ENCODE assay signal across 15 cellular contexts in the genomic region with DNA sequence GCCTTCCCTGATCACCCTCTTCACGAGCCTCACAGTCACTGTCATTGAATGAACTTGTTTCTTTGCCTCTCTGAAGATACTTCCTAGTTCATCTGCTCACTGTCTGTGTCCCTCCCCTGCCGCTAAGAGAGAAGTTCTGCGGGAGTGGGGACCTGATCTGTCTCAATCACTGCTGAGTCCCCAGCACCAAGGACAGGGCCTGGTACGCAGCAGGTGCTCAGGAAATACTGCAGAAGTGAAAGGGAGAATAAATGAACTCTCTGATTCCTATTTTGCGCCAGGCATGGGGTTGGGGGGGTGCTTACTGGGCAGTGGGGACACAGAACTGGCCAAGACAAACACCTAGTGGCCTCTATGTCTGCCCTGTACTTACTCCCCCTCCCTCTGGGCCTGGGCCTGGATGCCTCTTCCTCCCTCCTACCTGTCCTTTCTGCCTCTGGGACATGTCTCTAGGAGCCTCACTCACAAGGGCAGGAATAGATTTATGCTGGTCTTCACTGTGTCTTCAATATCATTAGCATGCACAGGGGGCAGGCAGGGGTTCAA. TPM values are rescaled to one million over a fixed set of nuclear protein-coding genes. Genes with fewer than 3 reads are reported as not detected.
DNase-seq lines count a peak whose midpoint lies in the region; ATAC-seq and TF ChIP-seq lines count a peak whose summit lies in the region.
"Had no signal": no experiment of that assay in that cellular context is flagged by ENCODE, and none has a peak within 500 bp of the region (broad histone marks: within the 10 kb centered on the region; RNA-seq: fewer than 3 reads in every experiment).

No MANE protein-coding gene starts in this region.

- ATAC-seq in CD4-positive, alpha-beta T cell (ENCODE audit: poor library complexity): no peak
- ATAC-seq in activated naive CD8-positive, alpha-beta T cell treated with anti-CD3 and anti-CD28 coated beads, Interleukin-2, amount 10 ng/mL, durations not matched to agents 7 days and 5 days (ENCODE audit: low read depth): no peak
- ATAC-seq in memory B cell (ENCODE audit: low read depth) (peak; percentile 37), HG03045 (IDR thresholded peaks at IDR 0.05; ENCODE audit: unreplicated experiment) (no peak), HG03342 (IDR thresholded peaks at IDR 0.05; ENCODE audit: unreplicated experiment) (no peak), HG02885 (IDR thresholded peaks at IDR 0.05; ENCODE audit: poor library complexity, unreplicated experiment) (no peak)

- CTCF ChIA-PET in CD4-positive, alpha-beta T cell (lab: Charles Lee): interaction anchor here (1.2 kb wide), 1 partner anchor 121 kb away, joined by 3 read pairs; no protein-coding TSS in a partner anchor
- CTCF ChIA-PET in HEK293 (lab: Yijun Ruan, JAX): interaction anchor here (0.6 kb wide), 1 partner anchor 612 kb away, joined by 7 read pairs; no protein-coding TSS in a partner anchor

- no peak for DNase-seq in CD4-positive, alpha-beta T cell
- no peak for DNase-seq in activated naive CD8-positive, alpha-beta T cell treated with anti-CD3 and anti-CD28 coated beads, Interleukin-2, amount 10 ng/mL, durations not matched to agents 7 days and 5 days
- no peak for DNase-seq in memory B cell (ENCODE audit: low spot score in 2 of 2)
- DNase-seq in D341Med (ENCODE audit: low spot score): no peak
- DNase-seq: activated CD4-positive, CD25-positive, alpha-beta regulatory T cell; kidney glomerular epithelial cell; NCI-H2029 treated with DMSO at 0.1 percent for 48 hours; NCI-H526; T-helper 1 cell had no signal

- H3K4me1 Mint-ChIP-seq in CD4-positive, alpha-beta T cell (ENCODE audit: low read depth): peaks cover 21% of the 10 kb centered on the region
- H3K4me1 Mint-ChIP-seq in activated naive CD8-positive, alpha-beta T cell treated with anti-CD3 and anti-CD28 coated beads, Interleukin-2, amount 10 ng/mL, durations not matched to agents 7 days and 5 days: peaks cover 6% of the 10 kb centered on the region
- H3K4me1 Mint-ChIP-seq in memory B cell: peaks cover 14% of the 10 kb centered on the region

- peak overlapping the region; percentile 30 for H3K4me3 Mint-ChIP-seq in CD4-positive, alpha-beta T cell
- H3K4me3 Mint-ChIP-seq in activated naive CD8-positive, alpha-beta T cell treated with anti-CD3 and anti-CD28 coated beads, Interleukin-2, amount 10 ng/mL, durations not matched to agents 7 days and 5 days: no peak overlapping the region
- H3K4me3 Mint-ChIP-seq in memory B cell: no peak overlapping the region
- H3K4me3 Mint-ChIP-seq: B cell had no signal

- TF ChIP-seq CTCF in CD4-positive, alpha-beta T cell (IDR thresholded peaks at IDR 0.05): no peak
- no peak for TF ChIP-seq CTCF in HEK293 (tag by site-specific recombination; IDR thresholded peaks at IDR 0.05)

- intact Hi-C loops in CD4-positive, alpha-beta T cell (cut with DNase I, micrococcal nuclease): no loop called here

- H3K36me3 ChIP-seq in HEK293 (ENCODE audit: control insufficient read depth in 2 of 2, insufficient read depth in 1 of 2, low read length in 2 of 2): no peaks in the 10 kb centered on the region; a peak in 1 of 3 replicates

- peak overlapping the region; percentile 42 for H3K27ac Mint-ChIP-seq in CD4-positive, alpha-beta T cell
- H3K27ac Mint-ChIP-seq in activated naive CD8-positive, alpha-beta T cell treated with anti-CD3 and anti-CD28 coated beads, Interleukin-2, amount 10 ng/mL, durations not matched to agents 7 days and 5 days: peak overlapping the region; percentile 9
- no peak overlapping the region for H3K27ac Mint-ChIP-seq in memory B cell
- H3K27ac Mint-ChIP-seq: B cell had no signal

- H3K4me3 ChIP-seq in HEK293 (ENCODE audit: low read depth, low read length): no peak overlapping the region

- H3K27me3 ChIP-seq in CD4-positive, alpha-beta T cell (ENCODE audit: control insufficient read depth, insufficient read depth, low read length): no peaks in the 10 kb centered on the region

- no peak overlapping the region for H3K27ac ChIP-seq in CD4-positive, alpha-beta T cell (ENCODE audit: low read depth, low read length)
- no peak overlapping the region for H3K27ac ChIP-seq in HEK293 (ENCODE audit: extremely low read depth, low read depth, low read length)
- H3K27ac ChIP-seq: parathyroid adenoma had no signal

- POLR2A ChIA-PET in CD4-positive, alpha-beta T cell (lab: Charles Lee): no interaction called here
- POLR2A ChIA-PET in HEK293 (lab: Yijun Ruan, JAX): no interaction called here
- POLR2A ChIA-PET in activated naive CD8-positive, alpha-beta T cell treated with anti-CD3 and anti-CD28 coated beads, Interleukin-2, amount 10 ng/mL, durations not matched to agents 7 days and 5 days (lab: Charles Lee): interaction anchor here (2.6 kb wide), 1 partner anchor 54 kb away, joined by 8 read pairs; a partner anchor contains a TSS

- no peaks in the 10 kb centered on the region for H3K9me3 Mint-ChIP-seq in CD4-positive, alpha-beta T cell
- peaks cover 1% of the 10 kb centered on the region for H3K9me3 Mint-ChIP-seq in activated naive CD8-positive, alpha-beta T cell treated with anti-CD3 and anti-CD28 coated beads, Interleukin-2, amount 10 ng/mL, durations not matched to agents 7 days and 5 days
- peaks cover 2% of the 10 kb centered on the region for H3K9me3 Mint-ChIP-seq in memory B cell

- no peaks in the 10 kb centered on the region for H3K4me1 ChIP-seq in HEK293 (ENCODE audit: control insufficient read depth, insufficient read depth, low read length)
- H3K4me1 ChIP-seq: parathyroid adenoma had no signal

- peaks cover 38% of the 10 kb centered on the region for H3K36me3 Mint-ChIP-seq in CD4-positive, alpha-beta T cell (ENCODE audit: low read depth)
- peaks cover 5% of the 10 kb centered on the region for H3K36me3 Mint-ChIP-seq in activated naive CD8-positive, alpha-beta T cell treated with anti-CD3 and anti-CD28 coated beads, Interleukin-2, amount 10 ng/mL, durations not matched to agents 7 days and 5 days
- H3K36me3 Mint-ChIP-seq in memory B cell: peaks cover 2% of the 10 kb centered on the region

- no peaks in the 10 kb centered on the region for H3K9me3 ChIP-seq in CD4-positive, alpha-beta T cell (ENCODE audit: control insufficient read depth, low read length)
- no peaks in the 10 kb centered on the region for H3K9me3 ChIP-seq in HEK293 (ENCODE audit: control insufficient read depth, insufficient read depth, low read depth, low read length)

- no peaks in the 10 kb centered on the region for H3K27me3 Mint-ChIP-seq in CD4-positive, alpha-beta T cell
- H3K27me3 Mint-ChIP-seq in activated naive CD8-positive, alpha-beta T cell treated with anti-CD3 and anti-CD28 coated beads, Interleukin-2, amount 10 ng/mL, durations not matched to agents 7 days and 5 days: no peaks in the 10 kb centered on the region
- no peaks in the 10 kb centered on the region for H3K27me3 Mint-ChIP-seq in memory B cell

TF ChIP-seq in HEK293, 187 proteins besides CTCF, POLR2A, EP300 and RAD21:
- no peak for TF ChIP-seq ZNF2 (tag by site-specific recombination; IDR thresholded peaks at IDR 0.05)
- TF ChIP-seq, protein P1, sequence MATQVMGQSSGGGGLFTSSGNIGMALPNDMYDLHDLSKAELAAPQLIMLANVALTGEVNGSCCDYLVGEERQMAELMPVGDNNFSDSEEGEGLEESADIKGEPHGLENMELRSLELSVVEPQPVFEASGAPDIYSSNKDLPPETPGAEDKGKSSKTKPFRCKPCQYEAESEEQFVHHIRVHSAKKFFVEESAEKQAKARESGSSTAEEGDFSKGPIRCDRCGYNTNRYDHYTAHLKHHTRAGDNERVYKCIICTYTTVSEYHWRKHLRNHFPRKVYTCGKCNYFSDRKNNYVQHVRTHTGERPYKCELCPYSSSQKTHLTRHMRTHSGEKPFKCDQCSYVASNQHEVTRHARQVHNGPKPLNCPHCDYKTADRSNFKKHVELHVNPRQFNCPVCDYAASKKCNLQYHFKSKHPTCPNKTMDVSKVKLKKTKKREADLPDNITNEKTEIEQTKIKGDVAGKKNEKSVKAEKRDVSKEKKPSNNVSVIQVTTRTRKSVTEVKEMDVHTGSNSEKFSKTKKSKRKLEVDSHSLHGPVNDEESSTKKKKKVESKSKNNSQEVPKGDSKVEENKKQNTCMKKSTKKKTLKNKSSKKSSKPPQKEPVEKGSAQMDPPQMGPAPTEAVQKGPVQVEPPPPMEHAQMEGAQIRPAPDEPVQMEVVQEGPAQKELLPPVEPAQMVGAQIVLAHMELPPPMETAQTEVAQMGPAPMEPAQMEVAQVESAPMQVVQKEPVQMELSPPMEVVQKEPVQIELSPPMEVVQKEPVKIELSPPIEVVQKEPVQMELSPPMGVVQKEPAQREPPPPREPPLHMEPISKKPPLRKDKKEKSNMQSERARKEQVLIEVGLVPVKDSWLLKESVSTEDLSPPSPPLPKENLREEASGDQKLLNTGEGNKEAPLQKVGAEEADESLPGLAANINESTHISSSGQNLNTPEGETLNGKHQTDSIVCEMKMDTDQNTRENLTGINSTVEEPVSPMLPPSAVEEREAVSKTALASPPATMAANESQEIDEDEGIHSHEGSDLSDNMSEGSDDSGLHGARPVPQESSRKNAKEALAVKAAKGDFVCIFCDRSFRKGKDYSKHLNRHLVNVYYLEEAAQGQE (tag by site-specific recombination; IDR thresholded peaks at IDR 0.05): peak; percentile 96
TF ChIP-seq in HEK293: peak in this region for 1.

RNA-seq across cellular contexts. Expression of a gene that starts 17.5 kb away (rescaled TPM):
- total RNA-seq in CD4-positive, alpha-beta T cell: 10 to 100 TPM; 16.3 to 19.1 TPM
- total RNA-seq in activated naive CD8-positive, alpha-beta T cell treated with anti-CD3 and anti-CD28 coated beads, Interleukin-2, amount 10 ng/mL, durations not matched to agents 7 days and 5 days: 10 to 100 TPM; 13.1 to 14.0 TPM

RNA-seq across cellular contexts. Expression of a gene that starts 54.0 kb away (rescaled TPM):
- 10 to 100 TPM; 61.3 to 67.4 TPM for total RNA-seq in CD4-positive, alpha-beta T cell
- total RNA-seq in activated naive CD8-positive, alpha-beta T cell treated with anti-CD3 and anti-CD28 coated beads, Interleukin-2, amount 10 ng/mL, durations not matched to agents 7 days and 5 days: 10 to 100 TPM; 81.9 to 84.5 TPM
